15 cellular contexts compared by ENCODE assay signal in the genomic region with DNA sequence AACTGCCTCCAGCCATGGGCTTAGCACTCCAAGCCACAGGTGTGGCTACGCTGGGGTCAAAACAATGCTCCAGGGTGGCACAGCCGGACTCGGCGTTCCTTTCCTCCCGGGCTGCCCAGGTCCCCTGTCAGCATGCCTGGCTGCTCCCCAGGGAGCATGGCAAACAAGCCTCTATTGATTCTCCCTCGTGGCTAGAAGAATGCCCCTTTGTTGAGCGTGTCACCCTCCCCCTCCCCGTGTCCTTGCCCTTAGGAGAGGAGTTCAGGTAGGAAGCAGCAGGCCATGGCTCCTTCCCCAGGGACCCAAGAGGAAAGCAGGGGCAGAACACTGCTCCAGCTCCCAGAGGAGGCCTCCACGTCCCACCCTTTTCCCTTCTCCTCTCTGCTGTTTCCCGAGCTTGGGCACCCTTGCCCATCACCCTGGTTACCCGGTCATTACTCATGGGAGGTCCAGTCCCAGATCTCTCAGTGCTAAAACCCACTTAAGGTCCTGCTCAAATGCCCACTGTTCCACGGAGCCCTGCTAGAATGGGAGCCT. TPM values are rescaled to one million over a fixed set of nuclear protein-coding genes. Genes with fewer than 3 reads are reported as not detected.
DNase-seq lines count a peak whose midpoint lies in the region; ATAC-seq, FAIRE-seq and TF ChIP-seq lines count a peak whose summit lies in the region.
"Had no signal": no experiment of that assay in that cellular context is flagged by ENCODE, and none has a peak within 500 bp of the region (broad histone marks: within the 10 kb centered on the region; RNA-seq: fewer than 3 reads in every experiment).

No MANE protein-coding gene starts in this region.

- TF ChIP-seq POLR2A in tibial nerve (IDR thresholded peaks at IDR 0.05): no peak

- peaks cover 62% of the 10 kb centered on the region for H3K4me1 Mint-ChIP-seq in Calu3 (ENCODE audit: low read depth, unreplicated experiment)
- H3K4me1 Mint-ChIP-seq in endodermal cell: peaks cover 7% of the 10 kb centered on the region
- H3K4me1 Mint-ChIP-seq: activated CD4-positive, alpha-beta memory T cell treated with anti-CD3 and anti-CD28 coated beads, Interleukin-2, amount 10 ng/mL, durations not matched to agents 7 days and 5 days; activated naive CD4-positive, alpha-beta T cell treated with anti-CD3 and anti-CD28 coated beads, Interleukin-2, amount 50 U/mL, for 24 hours had no signal

- H3K36me3 ChIP-seq in endodermal cell (ENCODE audit: control insufficient read depth, insufficient read depth, low read length) (no peaks in the 10 kb centered on the region), pancreas (no peaks in the 10 kb centered on the region), tibial nerve (no peaks in the 10 kb centered on the region)
- H3K36me3 ChIP-seq: tibial artery had no signal

- H3K4me3 Mint-ChIP-seq in Calu3 (ENCODE audit: low read depth, unreplicated experiment): no peak overlapping the region
- no peak overlapping the region for H3K4me3 Mint-ChIP-seq in endodermal cell
- H3K4me3 Mint-ChIP-seq: activated CD4-positive, alpha-beta memory T cell treated with anti-CD3 and anti-CD28 coated beads, Interleukin-2, amount 10 ng/mL, durations not matched to agents 7 days and 5 days; activated naive CD4-positive, alpha-beta T cell treated with anti-CD3 and anti-CD28 coated beads, Interleukin-2, amount 50 U/mL, for 24 hours; IgD-negative memory B cell had no signal

- BruUV-seq in Calu3 (replicated peaks; lab: Mats Ljungman, UMichigan): no TSS peak

- H3K9me3 Mint-ChIP-seq in Calu3 (ENCODE audit: low read depth, unreplicated experiment): no peaks in the 10 kb centered on the region
- no peaks in the 10 kb centered on the region for H3K9me3 Mint-ChIP-seq in endodermal cell
- H3K9me3 Mint-ChIP-seq: activated CD4-positive, alpha-beta memory T cell treated with anti-CD3 and anti-CD28 coated beads, Interleukin-2, amount 10 ng/mL, durations not matched to agents 7 days and 5 days; activated naive CD4-positive, alpha-beta T cell treated with anti-CD3 and anti-CD28 coated beads, Interleukin-2, amount 50 U/mL, for 24 hours; IgD-negative memory B cell had no signal

- H3K27me3 Mint-ChIP-seq in Calu3 (ENCODE audit: unreplicated experiment) (no peaks in the 10 kb centered on the region), endodermal cell (ENCODE audit: insufficient read depth) (no peaks in the 10 kb centered on the region)
- H3K27me3 Mint-ChIP-seq: activated naive CD4-positive, alpha-beta T cell treated with anti-CD3 and anti-CD28 coated beads, Interleukin-2, amount 50 U/mL, for 24 hours had no signal

- no peak overlapping the region for H3K9ac ChIP-seq in endodermal cell (ENCODE audit: extremely low read depth, low read length, poor library complexity, severe bottlenecking)

- H3K27ac Mint-ChIP-seq in Calu3 (ENCODE audit: unreplicated experiment) (peak overlapping the region; percentile 91), endodermal cell (peak overlapping the region; percentile 60)
- H3K27ac Mint-ChIP-seq: activated CD4-positive, alpha-beta memory T cell treated with anti-CD3 and anti-CD28 coated beads, Interleukin-2, amount 10 ng/mL, durations not matched to agents 7 days and 5 days; activated naive CD4-positive, alpha-beta T cell treated with anti-CD3 and anti-CD28 coated beads, Interleukin-2, amount 50 U/mL, for 24 hours had no signal

- CTCF ChIA-PET in Calu3 (lab: Charles Lee): interaction anchor here (1.4 to 2.2 kb wide), 2 partner anchors 13 to 30 kb away, joined by 4 to 9 read pairs; no protein-coding TSS in a partner anchor

- no peak overlapping the region for H3K4me3 ChIP-seq in endodermal cell (ENCODE audit: low read length)
- H3K4me3 ChIP-seq in pancreas: no peak overlapping the region
- H3K4me3 ChIP-seq in tibial nerve: no peak overlapping the region
- H3K4me3 ChIP-seq: tibial artery had no signal

- intact Hi-C loops in Calu3 (cut with micrococcal nuclease; ENCODE audit: unreplicated experiment): loop anchor here (2.0 kb wide), 2 partner anchors 21 to 29 kb away; no protein-coding TSS in a partner anchor
- intact Hi-C loops in pancreas (cut with DNase I): no loop called here

- no peak for FAIRE-seq in pancreas (lab: Jason Lieb, UNC)

- H3K27ac ChIP-seq in endodermal cell (ENCODE audit: low read depth, low read length) (no peak overlapping the region), pancreas (peak overlapping the region; percentile 66 to 88 (median 76)), tibial nerve (peak overlapping the region in 1 of 4 donors; percentile 16)
- H3K27ac ChIP-seq: C4-2B, tibial artery had no signal

- DNase-seq in Calu3: peak; percentile 95
- peak; percentile 98 for DNase-seq in NCI-H2029 (lab: John Stamatoyannopoulos, UW)
- DNase-seq in endodermal cell: no peak
- DNase-seq in pancreas: peak; percentile 71 to 93 (median 81)
- no peak for DNase-seq in tibial nerve (ENCODE audit: low spot score in 2 of 2)
- DNase-seq in DMS53 treated with DMSO at 0.1 percent for 48 hours (lab: John Stamatoyannopoulos, UW; ENCODE audit: unreplicated experiment): no peak
- DNase-seq: activated CD4-positive, alpha-beta memory T cell treated with anti-CD3 and anti-CD28 coated beads, Interleukin-2, amount 10 ng/mL, durations not matched to agents 7 days and 5 days; left ventricle myocardium superior; SW 1271; tibial artery had no signal

- WGBS in endodermal cell (ENCODE audit: insufficient coverage in 1 of 2, insufficient read length in 1 of 2), 2 experiments: 74 to 96% methylated on average over 5 to 12 of the region's 12 CpGs
- WGBS in pancreas, 2 donors: 27 to 28% methylated on average over 12 of the region's 12 CpGs
- 44 to 71% methylated on average over 12 of the region's 12 CpGs for WGBS in tibial nerve, 2 donors

- no peak for TF ChIP-seq EP300 in tibial nerve (IDR thresholded peaks at IDR 0.05)

- H3K4me1 ChIP-seq in endodermal cell (ENCODE audit: control insufficient read depth, insufficient read depth, low read length): peaks cover 3% of the 10 kb centered on the region
- H3K4me1 ChIP-seq in pancreas: peaks cover 6 to 24% (median 15%) of the 10 kb centered on the region in 3 donors
- H3K4me1 ChIP-seq in tibial nerve: peaks cover 0 to 11% (median 0%) of the 10 kb centered on the region in 4 donors

- H3K27me3 ChIP-seq in endodermal cell (ENCODE audit: control insufficient read depth, insufficient read depth, low read length, poor library complexity, severe bottlenecking): no peaks in the 10 kb centered on the region
- no peaks in the 10 kb centered on the region for H3K27me3 ChIP-seq in pancreas
- H3K27me3 ChIP-seq in tibial nerve: no peaks in the 10 kb centered on the region
- H3K27me3 ChIP-seq: tibial artery had no signal

- H3K9me3 ChIP-seq in endodermal cell (ENCODE audit: control insufficient read depth, low read length) (no peaks in the 10 kb centered on the region), pancreas (no peaks in the 10 kb centered on the region), tibial nerve (no peaks in the 10 kb centered on the region)
- H3K9me3 ChIP-seq: tibial artery had no signal

- H3K36me3 Mint-ChIP-seq in Calu3 (ENCODE audit: insufficient read depth, unreplicated experiment) (peaks cover 20% of the 10 kb centered on the region), endodermal cell (ENCODE audit: low read depth) (no peaks in the 10 kb centered on the region)
- H3K36me3 Mint-ChIP-seq: activated naive CD4-positive, alpha-beta T cell treated with anti-CD3 and anti-CD28 coated beads, Interleukin-2, amount 50 U/mL, for 24 hours had no signal

- TF ChIP-seq CTCF in Calu3 (IDR thresholded peaks at IDR 0.05; ENCODE audit: unreplicated experiment) (no peak), endodermal cell (conservative IDR thresholded peaks at IDR 0.05) (no peak), pancreas (IDR thresholded peaks at IDR 0.05) (no peak), tibial nerve (IDR thresholded peaks at IDR 0.05) (no peak)

- ATAC-seq in pancreas (peak; percentile 82 to 96 (median 92)), GM21423 (IDR thresholded peaks at IDR 0.05; ENCODE audit: unreplicated experiment) (no peak), GM21723 (IDR thresholded peaks at IDR 0.05; ENCODE audit: unreplicated experiment) (no peak)
- ATAC-seq: left ventricle myocardium superior had no signal

RNA-seq across cellular contexts. Expression of gene CITED4, which starts 57.4 kb away (rescaled TPM):
- total RNA-seq in Calu3 (2022) (81.2 and 85.2 TPM in 2 replicates), endodermal cell (1 to 10 TPM; 9.0 to 9.5 TPM), pancreas (10 to 100 TPM; 41.1 to 81.2 (median 51.1) TPM), tibial nerve (10 to 100 TPM in 3 of 4 donors, 1 to 10 TPM in 1; 6.0 to 20.3 (median 13.4) TPM)
- polyA plus RNA-seq in endodermal cell (2013, experiment 1 of 2): 7.2 TPM
- 5.6 TPM for polyA plus RNA-seq in endodermal cell (2013, experiment 2 of 2)
- 10 to 100 TPM; 47.8 to 63.3 TPM for polyA plus RNA-seq in pancreas

RNA-seq across cellular contexts. Expression of gene CTPS1, which starts 60.0 kb away (rescaled TPM):
- total RNA-seq in Calu3 (2022): 73.2 and 85.9 TPM in 2 replicates
- total RNA-seq in endodermal cell: 10 to 100 TPM; 79.9 to 84.0 TPM
- 70.3 TPM for polyA plus RNA-seq in endodermal cell (2013, experiment 1 of 2)
- 64.4 TPM for polyA plus RNA-seq in endodermal cell (2013, experiment 2 of 2)
- 1 to 10 TPM; 4.1 to 8.7 (median 7.6) TPM for total RNA-seq in pancreas
- polyA plus RNA-seq in pancreas: 1 to 10 TPM; 5.9 to 7.1 TPM
- 10 to 100 TPM; 29.8 to 46.3 (median 35.8) TPM for total RNA-seq in tibial nerve

Comparison
In these comparisons a context has a peak if more than half of its experiments do, and no peak if none do; other contexts are left out.
1. DNase-seq: peak in Calu3 (single experiment), NCI-H2029 (single experiment) and pancreas (6 of 6); none in endodermal cell (single experiment), tibial nerve (0 of 2) and DMS53 treated with DMSO at 0.1 percent for 48 hours (single experiment).
2. ATAC-seq: peak in pancreas (4 of 4); none in GM21423 (single experiment) and GM21723 (single experiment).